Comparison of ENCODE assay signal across 9 cellular contexts in genomic region chr3:127455541-127456450, GRCh38.
A peak's percentile ranks its signal among the peaks of the same experiment; 100 is the strongest.
DNase-seq lines count a peak whose midpoint lies in the region; ATAC-seq, FAIRE-seq and TF ChIP-seq lines count a peak whose summit lies in the region.
"Had no signal": no experiment of that assay in that cellular context is flagged by ENCODE, and none has a peak within 500 bp of the region (broad histone marks: within the 10 kb centered on the region; RNA-seq: fewer than 3 reads in every experiment).

No MANE protein-coding gene starts in this region.

- BruUV-seq in HepG2 (replicated peaks; lab: Mats Ljungman, UMichigan): no TSS peak

- TF ChIP-seq CTCF in WI38 (IDR thresholded peaks at IDR 0.05; ENCODE audit: low read depth, low read length) (peak; percentile 92), HepG2 (CRISPR knock-in tag; IDR thresholded peaks at IDR 0.05) (peak; percentile 88)

- DNase-seq in NCI-H1436 (lab: John Stamatoyannopoulos, UW): peak; percentile 77
- DNase-seq in NCI-H1436 treated with DMSO at 0.1 percent for 48 hours (lab: John Stamatoyannopoulos, UW): no peak
- peak; percentile 60 for DNase-seq in NCI-H2081 treated with DMSO at 0.1 percent for 48 hours (lab: John Stamatoyannopoulos, UW)
- peak; percentile 95 for DNase-seq in ecto neural progenitor cell (ENCODE audit: low spot score)
- DNase-seq in HepG2 (ENCODE audit: low spot score): peak; percentile 41
- peak; percentile 50 for DNase-seq in stimulated activated CD4-positive, alpha-beta T cell treated with anti-CD3 and anti-CD28 coated beads, Interleukin-4, amount 100 ng/mL, for 24 hours

- H4K20me1 ChIP-seq in HepG2 (ENCODE audit: insufficient read depth, low read length): 0 out of 2 replicates have a peak, but pooled peaks cover 2% of the 10 kb centered on the region

- H3K27me3 ChIP-seq in HepG2 (ENCODE audit: control insufficient read depth in 1 of 2, insufficient read depth in 2 of 2, low read length in 2 of 2): peaks cover 2 to 66% of the 10 kb centered on the region in 2 experiments; a peak in 4 of 5 replicates

- no peak overlapping the region for H2AFZ ChIP-seq in HepG2 (ENCODE audit: low read length)

- in situ Hi-C loops in HepG2 (cut with HindIII; ENCODE audit: extremely low pct_ligation_motif_present, low pct_unique_long_range_greater_than_20kb): loop anchor here (5.0 to 10.0 kb wide), 3 partner anchors 201 to 778 kb away; no protein-coding TSS in a partner anchor

- no peaks in the 10 kb centered on the region for H3K9me3 ChIP-seq in HepG2 (ENCODE audit: low read length)

- H3K9ac ChIP-seq in HepG2 (ENCODE audit: insufficient read depth, low read depth, low read length): no peak overlapping the region

- H3K4me3 ChIP-seq in WI38 (ENCODE audit: low read depth, low read length): peak overlapping the region; percentile 31; the same call in 1 of the 2 replicates
- H3K4me3 ChIP-seq in HepG2 (replicated peaks in 1 of 3; ENCODE audit: insufficient read depth in 1 of 3, low read depth in 2 of 3, low read length in 3 of 3): peak overlapping the region in 1 of 3 experiments; percentile 32; a peak in 1 of 6 replicates

- intact Hi-C loops in HepG2 (cut with micrococcal nuclease; ENCODE audit: unreplicated experiment): loop anchor here (5.0 kb wide), 2 partner anchors 413 to 778 kb away; no protein-coding TSS in a partner anchor

- no peaks in the 10 kb centered on the region for H3K4me1 ChIP-seq in HepG2 (ENCODE audit: insufficient read depth, low read length)

- TF ChIP-seq EP300 in HepG2 (IDR thresholded peaks at IDR 0.05; ENCODE audit: low read depth in 2 of 2, low read length in 2 of 2) (no peak), HepG2 (CRISPR knock-in tag; IDR thresholded peaks at IDR 0.05; ENCODE audit: borderline replicate concordance) (no peak)

- CTCF ChIA-PET in HepG2 (lab: Yijun Ruan, JAX; ENCODE audit: low intra/inter-chr PET ratio, low total read pairs): interaction anchor here (1.6 to 2.8 kb wide), 3 partner anchors 201 to 776 kb away, joined by 6 to 13 read pairs (median 11); no protein-coding TSS in a partner anchor

- WGBS in HepG2 (ENCODE audit: low lambda C conversion rate): 30% methylated on average over 13 of the region's 67 CpGs

- TF ChIP-seq POLR2A in HepG2 (IDR thresholded peaks at IDR 0.05; ENCODE audit: insufficient read depth in 1 of 2, low read depth in 2 of 2, low read length in 2 of 2): no peak

- peak overlapping the region; percentile 50 for H3K4me2 ChIP-seq in HepG2 (ENCODE audit: low read depth, low read length)

- H3K27ac ChIP-seq in HepG2 (ENCODE audit: extremely low read length, insufficient read depth, low read length): no peak overlapping the region

- no peaks in the 10 kb centered on the region for H3K36me3 ChIP-seq in HepG2 (replicated peaks in 1 of 2; ENCODE audit: control insufficient read depth in 1 of 2, insufficient read depth in 2 of 2, low read length in 2 of 2)

- no peaks in the 10 kb centered on the region for H3K79me2 ChIP-seq in HepG2 (ENCODE audit: insufficient read depth, low read length)

- peak; percentile 99 for TF ChIP-seq RAD21 in HepG2 (CRISPR knock-in tag; IDR thresholded peaks at IDR 0.05)

- no peak for FAIRE-seq in HepG2 (lab: Jason Lieb, UNC)
- FAIRE-seq: A204.1 had no signal

- POLR2A ChIA-PET in HepG2 (lab: Yijun Ruan, JAX): interaction anchor here (0.6 kb wide), 1 partner anchor 77 kb away, joined by 3 read pairs; no protein-coding TSS in a partner anchor

- peak; percentile 45 for ATAC-seq in HG02763 (IDR thresholded peaks at IDR 0.05; ENCODE audit: unreplicated experiment)
- ATAC-seq in HepG2: peak; percentile 99

TF ChIP-seq in HepG2, 621 proteins besides CTCF, POLR2A, EP300 and RAD21 (continues in another document):
- TF ChIP-seq ZNF367 (CRISPR knock-in tag; IDR thresholded peaks at IDR 0.05; ENCODE audit: borderline replicate concordance): peak; percentile 10; the same call in 1 of the 2 replicates
- no peak for TF ChIP-seq ZNF18 (CRISPR knock-in tag; IDR thresholded peaks at IDR 0.05; ENCODE audit: insufficient replicate concordance)
- no peak for TF ChIP-seq RBFOX2 (IDR thresholded peaks at IDR 0.05; ENCODE audit: low read depth, low read length)
- TF ChIP-seq ZNF549 (CRISPR knock-in tag; IDR thresholded peaks at IDR 0.05): no peak
- TF ChIP-seq NFKBIZ (CRISPR knock-in tag; IDR thresholded peaks at IDR 0.05): no peak
- no peak for TF ChIP-seq MTERF4 (CRISPR knock-in tag; IDR thresholded peaks at IDR 0.05)
- TF ChIP-seq ZNF484 (CRISPR knock-in tag; IDR thresholded peaks at IDR 0.05; ENCODE audit: borderline replicate concordance, low read depth): no peak
- no peak for TF ChIP-seq KAT7 (CRISPR knock-in tag; IDR thresholded peaks at IDR 0.05; ENCODE audit: borderline replicate concordance)
- no peak for TF ChIP-seq HIVEP1 (CRISPR knock-in tag; IDR thresholded peaks at IDR 0.05)
- no peak for TF ChIP-seq NFYB (CRISPR knock-in tag; IDR thresholded peaks at IDR 0.05)
- no peak for TF ChIP-seq TCF12 (IDR thresholded peaks at IDR 0.05)
- peak; percentile 27; the same call in 1 of the 2 replicates for TF ChIP-seq TCF12 (CRISPR knock-in tag; IDR thresholded peaks at IDR 0.05)
- TF ChIP-seq MEF2D (CRISPR knock-in tag; IDR thresholded peaks at IDR 0.05): no peak
- TF ChIP-seq LRRFIP1 (CRISPR knock-in tag; conservative IDR thresholded peaks at IDR 0.05): no peak
- no peak for TF ChIP-seq RFX5 (IDR thresholded peaks at IDR 0.05; ENCODE audit: low read depth, low read length)
- 0 out of 2 replicates have a peak, but pooled peaks have one; percentile 58 for TF ChIP-seq MYPOP (CRISPR knock-in tag; IDR thresholded peaks at IDR 0.05)
- TF ChIP-seq ZGPAT (CRISPR knock-in tag; IDR thresholded peaks at IDR 0.05): peak; percentile 23; the same call in 1 of the 2 replicates
